ENCODE assay signal across 8 cellular contexts in genomic region chr17:42414782-42415409, GRCh38. TPM values are rescaled to one million over a fixed set of nuclear protein-coding genes. Genes with fewer than 3 reads are reported as not detected.
DNase-seq lines count a peak whose midpoint lies in the region; FAIRE-seq and TF ChIP-seq lines count a peak whose summit lies in the region.

No MANE protein-coding gene starts in this region.

- peaks cover 0 to 2% of the 10 kb centered on the region in 2 experiments for H4K20me1 ChIP-seq in H1 (replicated peaks in 1 of 2; ENCODE audit: control insufficient read depth in 1 of 2, insufficient read depth in 2 of 2, low read length in 2 of 2)

- CTCF ChIA-PET in H1 (lab: Charles Lee; ENCODE audit: partially characterized antibody): interaction anchor here (0.7 to 23.6 kb wide), 9 partner anchors 9 to 112 kb away, joined by 3 to 542 read pairs (median 5); partner anchors contain the start of gene CAVIN1

- peak overlapping the region; percentile 86 for H4K91ac ChIP-seq in H1 (replicated peaks; ENCODE audit: insufficient read length, low read length)

- in situ Hi-C loops in GM18951 (cut with MboI; ENCODE audit: low sequenced_read_pairs, unreplicated experiment): no loop called here

- H3K9me3 ChIP-seq in H1 (ENCODE audit: insufficient read depth in 2 of 2, low read depth in 1 of 2, low read length in 1 of 2): no peaks in the 10 kb centered on the region
- H3K9me3 ChIP-seq in MG63: no peaks in the 10 kb centered on the region
- no peaks in the 10 kb centered on the region for H3K9me3 ChIP-seq in BE2C

- peaks cover 0 to 11% (median 5%) of the 10 kb centered on the region in 4 experiments; a peak in 4 of 7 replicates for H3K4me1 ChIP-seq in H1 (replicated peaks in 1 of 4; ENCODE audit: control insufficient read depth in 3 of 4, insufficient read depth in 4 of 4, low read length in 3 of 4)
- no peaks in the 10 kb centered on the region for H3K4me1 ChIP-seq in BE2C

- H2AK5ac ChIP-seq in H1 (ENCODE audit: low read depth, low read length): no peak overlapping the region; the same call in 1 of the 2 replicates

- POLR2A ChIA-PET in H1 (lab: Charles Lee; ENCODE audit: partially characterized antibody): interaction anchor here (0.6 to 1.9 kb wide), 6 partner anchors 8 to 518 kb away, joined by 3 to 7 read pairs (median 3); partner anchors contain the start of gene CAVIN1

- peaks cover 0 to 10% of the 10 kb centered on the region in 2 experiments; a peak in 2 of 4 replicates for H3K79me2 ChIP-seq in H1 (ENCODE audit: control insufficient read depth in 1 of 2, insufficient read depth in 2 of 2, low read length in 2 of 2)

- H3K79me1 ChIP-seq in H1 (ENCODE audit: low read depth, low read length): peaks cover 7% of the 10 kb centered on the region

- no peak overlapping the region for H2BK15ac ChIP-seq in H1 (ENCODE audit: low read length)

- H3K27me3 ChIP-seq in H1 (replicated peaks in 1 of 4; ENCODE audit: control insufficient read depth in 3 of 4, extremely low read depth in 1 of 4, insufficient read depth in 3 of 4, low read length in 3 of 4): no peaks in the 10 kb centered on the region
- no peaks in the 10 kb centered on the region for H3K27me3 ChIP-seq in MG63
- H3K27me3 ChIP-seq in BE2C: peaks cover 6% of the 10 kb centered on the region

- no peaks in the 10 kb centered on the region for H3K36me3 ChIP-seq in H1 (ENCODE audit: control insufficient read depth in 2 of 4, insufficient read depth in 4 of 4, low read length in 3 of 4)
- H3K36me3 ChIP-seq in MG63: peaks cover 70% of the 10 kb centered on the region
- H3K36me3 ChIP-seq in BE2C: no peaks in the 10 kb centered on the region

- H3K18ac ChIP-seq in H1 (ENCODE audit: extremely low read depth, low read length): peak overlapping the region; percentile 60; the same call in 1 of the 2 replicates

- no peak for TF ChIP-seq EP300 in H1 (IDR thresholded peaks at IDR 0.05; ENCODE audit: borderline replicate concordance in 1 of 2, low read depth in 2 of 2, low read length in 2 of 2)

- H3K9ac ChIP-seq in H1 (replicated peaks in 1 of 4; ENCODE audit: extremely low read depth in 1 of 4, low read depth in 3 of 4, low read length in 3 of 4): no peak overlapping the region; a peak in 1 of 7 replicates

- WGBS in H1 (ENCODE audit: extremely low coverage in 1 of 2, insufficient coverage in 1 of 2, insufficient read length in 1 of 2, insufficient replicate concordance in 2 of 2, low coverage in 1 of 2, low lambda C conversion rate in 2 of 2, missing lambda C conversion rate in 1 of 2), 2 experiments: 87% methylated on average over 5 of the region's 7 CpGs; no CpG with 5 or more reads in 1 of the 2 experiments

- H3K23ac ChIP-seq in H1 (ENCODE audit: insufficient read length): no peak overlapping the region

- H2BK120ac ChIP-seq in H1 (replicated peaks; ENCODE audit: low read depth, low read length): no peak overlapping the region

- peak overlapping the region; percentile 21 to 52 for H3K4me2 ChIP-seq in H1 (ENCODE audit: insufficient read depth in 1 of 2, low read depth in 2 of 2, low read length in 2 of 2)

- no peak overlapping the region for H3K14ac ChIP-seq in H1 (ENCODE audit: insufficient read length)

- H3K4me3 ChIP-seq in H1 (ENCODE audit: extremely low read depth in 1 of 4, insufficient read depth in 2 of 4, low read depth in 3 of 4, low read length in 4 of 4): no peak overlapping the region
- no peak overlapping the region for H3K4me3 ChIP-seq in MG63
- H3K4me3 ChIP-seq in BE2C (ENCODE audit: low read depth, low read length): no peak overlapping the region

- H2AFZ ChIP-seq in H1 (ENCODE audit: low read length): no peak overlapping the region

- no peak overlapping the region for H3K4ac ChIP-seq in H1 (replicated peaks; ENCODE audit: insufficient read length, low read depth, low read length)

- H2BK20ac ChIP-seq in H1 (ENCODE audit: low read length): no peak overlapping the region

- H4K8ac ChIP-seq in H1 (ENCODE audit: extremely low read depth, insufficient read depth, low read length): no peak overlapping the region

- no peak overlapping the region for H3K27ac ChIP-seq in H1 (ENCODE audit: low read depth, low read length)

- no peak overlapping the region for H4K5ac ChIP-seq in H1 (ENCODE audit: insufficient read length, low read depth, low read length)

- no peak for FAIRE-seq in H1 (lab: Jason Lieb, UNC)

- H3K23me2 ChIP-seq in H1 (ENCODE audit: low read depth, low read length): no peaks in the 10 kb centered on the region

- no peak overlapping the region for H2BK12ac ChIP-seq in H1 (ENCODE audit: low read depth, low read length)

- H2BK5ac ChIP-seq in H1 (ENCODE audit: low read depth, low read length): no peak overlapping the region

- H3K56ac ChIP-seq in H1 (replicated peaks; ENCODE audit: insufficient read length, low read depth, low read length): no peak overlapping the region

- TF ChIP-seq CTCF in H1 (IDR thresholded peaks at IDR 0.05; ENCODE audit: control extremely low read depth in 1 of 3, insufficient read depth in 1 of 3, low read depth in 1 of 3, low read length in 3 of 3) (no peak), BE2C (IDR thresholded peaks at IDR 0.05; ENCODE audit: low read depth, low read length) (no peak)

- peak; percentile 29 for DNase-seq in activated CD4-positive, alpha-beta T cell treated with anti-CD3 and anti-CD28 coated beads for 1 hour
- DNase-seq in H1 (ENCODE audit: low read depth in 1 of 2, low spot score in 2 of 2): no peak
- peak; percentile 53 to 72 for DNase-seq in stimulated activated CD4-positive, alpha-beta T cell treated with anti-CD3 and anti-CD28 coated beads, Interleukin-4, amount 100 ng/mL, for 4 hours
- no peak for DNase-seq in MG63
- DNase-seq in BE2C: no peak
- DNase-seq in NCI-H748 (lab: John Stamatoyannopoulos, UW; ENCODE audit: unreplicated experiment): no peak
- no peak for DNase-seq in A172 (ENCODE audit: low spot score)

- no peak for TF ChIP-seq RAD21 in H1 (IDR thresholded peaks at IDR 0.05 in 1 of 2, conservative IDR thresholded peaks at IDR 0.05 in 1 of 2; ENCODE audit: low read depth in 2 of 2, low read length in 2 of 2)

- TF ChIP-seq POLR2A in GM18951 (IDR thresholded peaks at IDR 0.05; ENCODE audit: extremely low read depth, insufficient read depth, insufficient read length) (peak; percentile 22), H1 (IDR thresholded peaks at IDR 0.05; ENCODE audit: control extremely low read depth in 1 of 2, low read depth in 2 of 2, low read length in 2 of 2) (no peak)

TF ChIP-seq in H1, 55 proteins besides CTCF, POLR2A, EP300 and RAD21 (continues in another document):
- TF ChIP-seq MAFK (IDR thresholded peaks at IDR 0.05; ENCODE audit: low read depth, low read length) (no peak), TAF7 (optimal IDR thresholded peaks at IDR 0.05; ENCODE audit: borderline replicate concordance, low read depth, low read length) (no peak), ZNF274 (IDR thresholded peaks at IDR 0.05; ENCODE audit: borderline replicate concordance, extremely low read depth, low read length) (no peak), BACH1 (IDR thresholded peaks at IDR 0.05; ENCODE audit: low read length) (no peak), POLR2AphosphoS5 (IDR thresholded peaks at IDR 0.05; ENCODE audit: low read depth, low read length) (no peak), TBP (IDR thresholded peaks at IDR 0.05; ENCODE audit: low read depth, low read length) (no peak), JUN (IDR thresholded peaks at IDR 0.05; ENCODE audit: low read depth, low read length) (no peak)

RNA-seq across cellular contexts. Expression of gene CAVIN1, which starts 8.2 kb away (rescaled TPM):
- 41.6 and 43.5 TPM in 2 replicates for total RNA-seq in H1 (2021; fragmentation: NEBNext Ultra II Directional; extraction: Animal tissue kit (Norgen Biotek cat#: 25700))
- polyA plus RNA-seq in H1 (2011; rRNA removed): 16.2 and 22.6 TPM in 2 replicates
- 25.9 TPM for polyA plus RNA-seq in H1 (2011; cell fraction: cytosol; rRNA removed)
- 16.1 TPM for polyA plus RNA-seq in H1 (2011; cell fraction: nucleus; rRNA removed)
- polyA plus RNA-seq in H1 (2012, experiment 1 of 2): 28.3 to 38.2 TPM (median 33.3 TPM) in 4 replicates
- polyA plus RNA-seq in H1 (2012, experiment 2 of 2): 30.3 TPM
- polyA plus RNA-seq in H1 (2013, experiment 1 of 2): 17.7 TPM
- 18.4 TPM for polyA plus RNA-seq in H1 (2013, experiment 2 of 2)
- polyA minus RNA-seq in H1 (2011; rRNA and poly(A)+ RNA removed): 8.8 and 10.6 TPM in 2 replicates
- 22.9 TPM for polyA minus RNA-seq in H1 (2011; cell fraction: cytosol; rRNA and poly(A)+ RNA removed)
- polyA minus RNA-seq in H1 (2011; cell fraction: nucleus; rRNA and poly(A)+ RNA removed): 6.8 TPM
- 799 and 958 TPM in 2 replicates for total RNA-seq in MG63 (2014; rRNA removed; shearing (Covaris generic); ENCODE audit: low replicate concordance)
- polyA plus RNA-seq in BE2C (2012; ENCODE audit: insufficient read depth, insufficient read length, low read depth): 0.34 TPM
- total RNA-seq in A172 (2014; rRNA removed; shearing (Covaris generic)): 569 and 659 TPM in 2 replicates

RNA-seq across cellular contexts. Expression of gene STAT3, which starts 26.7 kb away (rescaled TPM):
- total RNA-seq in H1 (2021; fragmentation: NEBNext Ultra II Directional; extraction: Animal tissue kit (Norgen Biotek cat#: 25700)): 94.1 and 94.3 TPM in 2 replicates
- 38.4 and 41.2 TPM in 2 replicates for polyA plus RNA-seq in H1 (2011; rRNA removed)
- 48.0 TPM for polyA plus RNA-seq in H1 (2011; cell fraction: cytosol; rRNA removed)
- 73.3 TPM for polyA plus RNA-seq in H1 (2011; cell fraction: nucleus; rRNA removed)
- polyA plus RNA-seq in H1 (2012, experiment 1 of 2): 62.3 to 80.8 TPM (median 72.6 TPM) in 4 replicates
- polyA plus RNA-seq in H1 (2012, experiment 2 of 2): 32.2 TPM
- 41.7 TPM for polyA plus RNA-seq in H1 (2013, experiment 1 of 2)
- polyA plus RNA-seq in H1 (2013, experiment 2 of 2): 37.9 TPM
- polyA minus RNA-seq in H1 (2011; rRNA and poly(A)+ RNA removed): 86.0 and 92.4 TPM in 2 replicates
- 59.6 TPM for polyA minus RNA-seq in H1 (2011; cell fraction: cytosol; rRNA and poly(A)+ RNA removed)
- 60.0 TPM for polyA minus RNA-seq in H1 (2011; cell fraction: nucleus; rRNA and poly(A)+ RNA removed)
- total RNA-seq in MG63 (2014; rRNA removed; shearing (Covaris generic); ENCODE audit: low replicate concordance): 59.9 and 66.2 TPM in 2 replicates
- polyA plus RNA-seq in BE2C (2012; ENCODE audit: insufficient read depth, insufficient read length, low read depth): 47.1 TPM
- total RNA-seq in A172 (2014; rRNA removed; shearing (Covaris generic)): 78.5 and 92.9 TPM in 2 replicates

RNA-seq across cellular contexts. Expression of gene ATP6V0A1, which starts 43.8 kb away (rescaled TPM):
- total RNA-seq in H1 (2021; fragmentation: NEBNext Ultra II Directional; extraction: Animal tissue kit (Norgen Biotek cat#: 25700)): 55.3 and 57.3 TPM in 2 replicates
- 63.4 and 77.4 TPM in 2 replicates for polyA plus RNA-seq in H1 (2011; rRNA removed)
- 46.8 TPM for polyA plus RNA-seq in H1 (2011; cell fraction: cytosol; rRNA removed)
- 157 TPM for polyA plus RNA-seq in H1 (2011; cell fraction: nucleus; rRNA removed)
- polyA plus RNA-seq in H1 (2012, experiment 1 of 2): 38.3 to 56.3 TPM (median 50.1 TPM) in 4 replicates
- 35.9 TPM for polyA plus RNA-seq in H1 (2012, experiment 2 of 2)
- polyA plus RNA-seq in H1 (2013, experiment 1 of 2): 56.4 TPM
- polyA plus RNA-seq in H1 (2013, experiment 2 of 2): 50.9 TPM
- polyA minus RNA-seq in H1 (2011; rRNA and poly(A)+ RNA removed): 135 and 172 TPM in 2 replicates
- 33.5 TPM for polyA minus RNA-seq in H1 (2011; cell fraction: cytosol; rRNA and poly(A)+ RNA removed)
- 90.2 TPM for polyA minus RNA-seq in H1 (2011; cell fraction: nucleus; rRNA and poly(A)+ RNA removed)
- total RNA-seq in MG63 (2014; rRNA removed; shearing (Covaris generic); ENCODE audit: low replicate concordance): 15.9 and 28.0 TPM in 2 replicates
- polyA plus RNA-seq in BE2C (2012; ENCODE audit: insufficient read depth, insufficient read length, low read depth): 151 TPM
- 23.4 and 24.1 TPM in 2 replicates for total RNA-seq in A172 (2014; rRNA removed; shearing (Covaris generic))

Comparison
In these comparisons a context has a peak if more than half of its experiments do, and no peak if none do; other contexts are left out.
1. DNase-seq: peak in activated CD4-positive, alpha-beta T cell treated with anti-CD3 and anti-CD28 coated beads for 1 hour (single experiment) and stimulated activated CD4-positive, alpha-beta T cell treated with anti-CD3 and anti-CD28 coated beads, Interleukin-4, amount 100 ng/mL, for 4 hours (2 of 2); none in H1 (0 of 2), MG63 (single experiment), BE2C (single experiment), NCI-H748 (single experiment) and A172 (single experiment).
2. RNA of gene CAVIN1, which starts 8.2 kb away (total RNA-seq): 799 to 958 TPM in MG63 and 569 to 659 TPM in A172; 41.6 to 43.5 TPM in H1; every median in the first group is over 10 times any median in the second.